ENCODE assay signal across 22 cellular contexts in genomic region chr1:67723126-67723525, GRCh38. TPM values are rescaled to one million over a fixed set of nuclear protein-coding genes. Genes with fewer than 3 reads are reported as not detected.
DNase-seq lines count a peak whose midpoint lies in the region; ATAC-seq and TF ChIP-seq lines count a peak whose summit lies in the region.
"Had no signal": no experiment of that assay in that cellular context is flagged by ENCODE, and none has a peak within 500 bp of the region (broad histone marks: within the 10 kb centered on the region; RNA-seq: fewer than 3 reads in every experiment).

No MANE protein-coding gene starts in this region.

- in situ Hi-C loops in IMR-90 (cut with MboI; ENCODE audit: low sequenced_read_pairs), result no loop called here

- no peak for TF ChIP-seq RAD21 in IMR-90 (IDR thresholded peaks at IDR 0.05; ENCODE audit: low read length)

- H2BK120ac ChIP-seq in IMR-90 (ENCODE audit: low read depth, low read length), result no peak overlapping the region

- CTCF ChIA-PET in IMR-90 (lab: Yijun Ruan, JAX), result no interaction called here

- no peak overlapping the region for H2BK15ac ChIP-seq in IMR-90 (ENCODE audit: low read depth, low read length)

- dilution Hi-C loops in IMR-90 (cut with HindIII; ENCODE audit: low sequenced_read_pairs, unreplicated experiment), result no loop called here

- H3K14ac ChIP-seq in IMR-90 (replicated peaks; ENCODE audit: low read depth, low read length), result no peak overlapping the region

- H2AFZ ChIP-seq in ACC112 (ENCODE audit: low read length, unreplicated experiment) (no peak overlapping the region), IMR-90 (replicated peaks; ENCODE audit: low read length, poor library complexity) (no peak overlapping the region)

- H4K8ac ChIP-seq in IMR-90 (ENCODE audit: low read depth in 2 of 2, low read length in 2 of 2), result no peak overlapping the region

- H3K36me3 ChIP-seq in ACC112 (ENCODE audit: insufficient read depth, low read length) (no peaks in the 10 kb centered on the region), IMR-90 (ENCODE audit: control insufficient read depth, insufficient read depth, low read length) (0 out of 2 replicates have a peak, but pooled peaks cover under 1% of the 10 kb centered on the region), breast epithelium (no peaks in the 10 kb centered on the region), muscle layer of duodenum (ENCODE audit: control insufficient read depth in 1 of 2, insufficient read depth in 2 of 2, low read length in 2 of 2) (no peaks in the 10 kb centered on the region)
- H3K36me3 ChIP-seq: BLaER1 had no signal

- no peak overlapping the region for H3K4me2 ChIP-seq in IMR-90 (ENCODE audit: low read depth, low read length)
- H3K4me2 ChIP-seq: BLaER1 had no signal

- POLR2A ChIA-PET in IMR-90 (lab: Charles Lee; ENCODE audit: unreplicated experiment), result no interaction called here

- TF ChIP-seq POLR2A in IMR-90 (IDR thresholded peaks at IDR 0.05; ENCODE audit: low read depth, low read length) (no peak), breast epithelium (IDR thresholded peaks at IDR 0.05) (no peak)

- H3K4ac ChIP-seq in IMR-90 (ENCODE audit: low read depth, low read length), result no peak overlapping the region

- peaks cover 21% of the 10 kb centered on the region for H3K9me1 ChIP-seq in IMR-90 (ENCODE audit: insufficient read depth, low read length)

- H3K9me3 ChIP-seq in IMR-90 (ENCODE audit: control insufficient read depth, insufficient read depth, low read length) (no peaks in the 10 kb centered on the region), breast epithelium (no peaks in the 10 kb centered on the region), muscle layer of duodenum (ENCODE audit: control insufficient read depth in 1 of 2, low read length in 2 of 2) (no peaks in the 10 kb centered on the region)
- H3K9me3 ChIP-seq: A549, BLaER1 had no signal

- H3K27ac ChIP-seq in ACC112 (ENCODE audit: low read depth, low read length), result peak overlapping the region; percentile 93
- no peak overlapping the region for H3K27ac ChIP-seq in IMR-90 (ENCODE audit: insufficient read depth, low read length)
- H3K27ac ChIP-seq in breast epithelium, result peak overlapping the region; percentile 26 to 74
- H3K27ac ChIP-seq in muscle layer of duodenum (ENCODE audit: low read length), result peak overlapping the region; percentile 37
- H3K27ac ChIP-seq: BLaER1 had no signal

- no peak overlapping the region for H3K27ac Mint-ChIP-seq in type B pancreatic cell
- H3K27ac Mint-ChIP-seq: activated naive CD8-positive, alpha-beta T cell; mesothelial cell of epicardium; T-cell had no signal

- no peak overlapping the region for H2BK20ac ChIP-seq in IMR-90 (ENCODE audit: low read depth, low read length)

- H4K91ac ChIP-seq in IMR-90 (ENCODE audit: insufficient read depth, low read depth, low read length), result no peak overlapping the region

- H3K9ac ChIP-seq in IMR-90 (ENCODE audit: low read depth, low read length), result no peak overlapping the region
- H3K9ac ChIP-seq: BLaER1 had no signal

- no peak for TF ChIP-seq CTCF in IMR-90 (conservative IDR thresholded peaks at IDR 0.05; ENCODE audit: low read depth, low read length)
- no peak for TF ChIP-seq CTCF in breast epithelium (IDR thresholded peaks at IDR 0.05)
- TF ChIP-seq CTCF in type B pancreatic cell (conservative IDR thresholded peaks at IDR 0.05), result no peak

- no peaks in the 10 kb centered on the region for H3K27me3 Mint-ChIP-seq in type B pancreatic cell
- H3K27me3 Mint-ChIP-seq: activated naive CD8-positive, alpha-beta T cell had no signal

- no peak overlapping the region for H3K23ac ChIP-seq in IMR-90 (ENCODE audit: low read depth, low read length)

- DNase-seq in IMR-90 (no peak), breast epithelium (ENCODE audit: low spot score in 2 of 2) (no peak), medulla oblongata (ENCODE audit: extremely low spot score) (no peak), islet precursor cell (no peak), type B pancreatic cell (ENCODE audit: extremely low spot score, unreplicated experiment) (no peak)
- DNase-seq: activated CD4-positive, alpha-beta T cell treated with anti-CD3 and anti-CD28 coated beads for 4 hours; Calu3; foreskin melanocyte; left cardiac atrium; NCI-H526; posterior cingulate gyrus; T-cell had no signal

- no peak overlapping the region for H3K56ac ChIP-seq in IMR-90 (ENCODE audit: extremely low read depth, insufficient read depth, low read length)

- no peaks in the 10 kb centered on the region for H3K27me3 ChIP-seq in ACC112 (ENCODE audit: insufficient read depth, low read length)
- H3K27me3 ChIP-seq in IMR-90 (ENCODE audit: control insufficient read depth, insufficient read depth, low read length), result no peaks in the 10 kb centered on the region
- no peaks in the 10 kb centered on the region for H3K27me3 ChIP-seq in breast epithelium
- no peaks in the 10 kb centered on the region for H3K27me3 ChIP-seq in muscle layer of duodenum (ENCODE audit: low read depth, low read length)
- H3K27me3 ChIP-seq: BLaER1 had no signal

- H3K4me1 ChIP-seq in ACC112 (ENCODE audit: control insufficient read depth, insufficient read depth, low read length, unreplicated experiment) (peaks cover 69% of the 10 kb centered on the region), IMR-90 (ENCODE audit: control insufficient read depth, insufficient read depth, low read length) (peaks cover 15% of the 10 kb centered on the region), breast epithelium (peaks cover 4 to 10% of the 10 kb centered on the region in 2 donors), muscle layer of duodenum (ENCODE audit: control insufficient read depth in 1 of 2, insufficient read depth in 2 of 2, low read length in 2 of 2) (peaks cover 13 to 24% of the 10 kb centered on the region in 2 donors)

- H4K5ac ChIP-seq in IMR-90 (ENCODE audit: low read depth, low read length), result no peak overlapping the region

- H3K36me3 Mint-ChIP-seq in type B pancreatic cell, result no peaks in the 10 kb centered on the region
- H3K36me3 Mint-ChIP-seq: activated naive CD8-positive, alpha-beta T cell; mesothelial cell of epicardium; T-cell had no signal

- H2AK5ac ChIP-seq in IMR-90 (ENCODE audit: low read depth, low read length), result peak overlapping the region; percentile 65; the same call in 1 of the 2 replicates

- no peaks in the 10 kb centered on the region for H3K9me3 Mint-ChIP-seq in type B pancreatic cell
- H3K9me3 Mint-ChIP-seq: mesothelial cell of epicardium, T-cell had no signal

- no peak overlapping the region for H2BK5ac ChIP-seq in IMR-90 (ENCODE audit: low read depth, low read length, poor library complexity, severe bottlenecking)

- BruUV-seq in IMR-90 (replicated peaks; lab: Mats Ljungman, UMichigan), result no TSS peak

- H3K4me1 Mint-ChIP-seq in type B pancreatic cell (ENCODE audit: unreplicated experiment), result peaks cover 9% of the 10 kb centered on the region
- H3K4me1 Mint-ChIP-seq: T-cell had no signal

- WGBS in IMR-90 (ENCODE audit: extremely low coverage in 2 of 2, insufficient read length in 1 of 2), 2 experiments, result no CpG with 5 or more reads among the region's 1 CpG

- intact Hi-C loops in IMR-90 (cut with micrococcal nuclease) (no loop called here), breast epithelium (cut with DNase I; ENCODE audit: low total_unique reads) (no loop called here)

- no peak overlapping the region for H3K4me3 Mint-ChIP-seq in type B pancreatic cell
- H3K4me3 Mint-ChIP-seq: activated naive CD8-positive, alpha-beta T cell; mesothelial cell of epicardium; T-cell had no signal

- no peak for ATAC-seq in IMR-90 (ENCODE audit: low read depth)
- ATAC-seq in GM19023 (IDR thresholded peaks at IDR 0.05; ENCODE audit: unreplicated experiment), result no peak
- ATAC-seq: HepG2, Right ventricle myocardium inferior, T-cell had no signal

- no peak overlapping the region for H3K18ac ChIP-seq in IMR-90 (ENCODE audit: low read depth, low read length)

- peaks cover 15% of the 10 kb centered on the region; the same call in 1 of the 2 replicates for H4K20me1 ChIP-seq in IMR-90 (ENCODE audit: insufficient read depth, low read length)
- H4K20me1 ChIP-seq: BLaER1 had no signal

- peaks cover 32 to 76% of the 10 kb centered on the region in 2 experiments for H3K79me1 ChIP-seq in IMR-90 (ENCODE audit: low read depth in 1 of 2, low read length in 2 of 2)

- peaks cover 56% of the 10 kb centered on the region for H3K79me2 ChIP-seq in ACC112 (ENCODE audit: control insufficient read depth, insufficient read depth, low read length, unreplicated experiment)

- no peak overlapping the region for H2AK9ac ChIP-seq in IMR-90 (replicated peaks; ENCODE audit: low read depth, low read length, poor library complexity)

- H3K4me3 ChIP-seq in ACC112 (ENCODE audit: low read depth, low read length), result no peak overlapping the region
- H3K4me3 ChIP-seq in IMR-90 (ENCODE audit: insufficient read depth, low read depth, low read length), result no peak overlapping the region
- no peak overlapping the region for H3K4me3 ChIP-seq in breast epithelium
- H3K4me3 ChIP-seq in muscle layer of duodenum (ENCODE audit: low read depth in 1 of 2, low read length in 2 of 2), result no peak overlapping the region
- H3K4me3 ChIP-seq: A549, BLaER1, coronary artery had no signal

TF ChIP-seq in IMR-90, 13 proteins besides CTCF, POLR2A, EP300 and RAD21 (continues in another document):
- TF ChIP-seq USF2 (IDR thresholded peaks at IDR 0.05; ENCODE audit: low read depth, low read length), result no peak
- TF ChIP-seq CHD1 (IDR thresholded peaks at IDR 0.05; ENCODE audit: low read depth, low read length), result no peak
- TF ChIP-seq RCOR1 (IDR thresholded peaks at IDR 0.05; ENCODE audit: insufficient replicate concordance, low read length), result no peak
- no peak for TF ChIP-seq MAZ (IDR thresholded peaks at IDR 0.05; ENCODE audit: borderline replicate concordance, low read depth, low read length)
- no peak for TF ChIP-seq RFX5 (IDR thresholded peaks at IDR 0.05; ENCODE audit: low read depth, low read length)
- TF ChIP-seq MXI1 (IDR thresholded peaks at IDR 0.05; ENCODE audit: borderline replicate concordance, low read depth, low read length), result no peak
- no peak for TF ChIP-seq NFE2L2 (IDR thresholded peaks at IDR 0.05; ENCODE audit: low read depth, low read length)
- TF ChIP-seq FOS (IDR thresholded peaks at IDR 0.05; ENCODE audit: low read depth, low read length), result no peak
- no peak for TF ChIP-seq MAFK (IDR thresholded peaks at IDR 0.05; ENCODE audit: low read depth, low read length)

RNA-seq across cellular contexts. Expression of gene GADD45A, which starts 38.1 kb away (rescaled TPM):
- total RNA-seq in IMR-90 (2012; rRNA removed) (10.9 and 16.7 TPM in 2 replicates), breast epithelium (10 to 100 TPM; 52.4 to 68.2 (median 55.4) TPM), type B pancreatic cell (ENCODE audit: low replicate concordance) (66.0 and 104 TPM in 2 replicates)
- polyA plus RNA-seq in IMR-90 (2012; rRNA removed), result 114 and 129 TPM in 2 replicates
- 128 and 171 TPM in 2 replicates for polyA plus RNA-seq in IMR-90 (2012; cell fraction: cytosol; rRNA removed)
- 210 and 388 TPM in 2 replicates for polyA plus RNA-seq in IMR-90 (2012; cell fraction: nucleus; rRNA removed; ENCODE audit: low replicate concordance)
